15 cellular contexts compared by ENCODE assay signal in the genomic region with DNA sequence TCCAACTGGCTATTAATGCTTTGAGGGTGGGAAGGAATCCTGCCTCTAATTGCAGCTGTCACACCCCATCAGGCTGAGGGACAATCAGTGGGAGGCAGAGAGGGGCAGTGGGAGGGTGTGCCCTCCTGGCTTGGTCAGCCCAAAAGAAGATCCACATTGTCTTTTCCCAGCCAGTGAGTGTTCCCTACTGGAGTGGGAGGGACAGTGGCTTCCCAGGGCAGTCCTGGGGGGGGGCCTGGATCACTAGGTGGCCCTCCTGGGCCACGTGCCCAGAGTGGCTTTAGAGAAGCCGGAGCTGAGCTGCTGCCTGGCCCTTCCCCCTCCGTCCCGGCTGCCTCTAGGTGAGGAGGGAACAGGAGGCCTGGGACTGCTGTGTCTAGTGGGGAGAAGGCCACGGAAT. TPM values are rescaled to one million over a fixed set of nuclear protein-coding genes. Genes with fewer than 3 reads are reported as not detected.
DNase-seq lines count a peak whose midpoint lies in the region; ATAC-seq lines count a peak whose summit lies in the region.
"Had no signal": no experiment of that assay in that cellular context is flagged by ENCODE, and none has a peak within 500 bp of the region (broad histone marks: within the 10 kb centered on the region; RNA-seq: fewer than 3 reads in every experiment).

No MANE protein-coding gene starts in this region.

- peak overlapping the region; percentile 3 to 23 for H3K27ac Mint-ChIP-seq in activated naive CD4-positive, alpha-beta T cell treated with anti-CD3 and anti-CD28 coated beads, Interleukin-2, amount 50 U/mL, for 72 hours
- H3K27ac Mint-ChIP-seq: activated CD4-positive, alpha-beta memory T cell treated with anti-CD3 and anti-CD28 coated beads, Interleukin-2, amount 10 ng/mL, durations not matched to agents 7 days and 5 days; T-helper 2 cell treated with Interferon-gamma antibody and Interleukin-4, amounts not matched to agents 5 μg/mL and 100 μg/mL, for 36 hours had no signal

- H3K27me3 ChIP-seq in aorta (ENCODE audit: control insufficient read depth in 1 of 2, insufficient read depth in 2 of 2, low read length in 1 of 2) (no peaks in the 10 kb centered on the region), Karpas-422 (ENCODE audit: low read length) (no peaks in the 10 kb centered on the region)
- H3K27me3 ChIP-seq: brain microvascular endothelial cell, upper lobe of left lung had no signal

- H3K36me3 ChIP-seq in aorta (ENCODE audit: control insufficient read depth in 1 of 2, insufficient read depth in 2 of 2, low read length in 1 of 2): peaks cover 0 to 3% of the 10 kb centered on the region in 2 donors
- H3K36me3 ChIP-seq in Karpas-422 (ENCODE audit: insufficient read depth, low read length): no peaks in the 10 kb centered on the region
- H3K36me3 ChIP-seq: brain microvascular endothelial cell had no signal

- WGBS in aorta, 2 donors: 20 to 39% methylated on average over 3 to 5 of the region's 5 CpGs

- H3K27ac ChIP-seq in aorta (ENCODE audit: low read depth in 1 of 2, low read length in 2 of 2) (no peak overlapping the region), Karpas-422 (ENCODE audit: low read length) (no peak overlapping the region)
- H3K27ac ChIP-seq: brain microvascular endothelial cell, upper lobe of left lung had no signal

- intact Hi-C loops in Right ventricle myocardium inferior (cut with DNase I) (no loop called here), aorta (cut with DNase I) (no loop called here)

- H3K36me3 Mint-ChIP-seq in activated naive CD4-positive, alpha-beta T cell treated with anti-CD3 and anti-CD28 coated beads, Interleukin-2, amount 50 U/mL, for 72 hours: no peaks in the 10 kb centered on the region

- H3K9me3 Mint-ChIP-seq in activated naive CD4-positive, alpha-beta T cell treated with anti-CD3 and anti-CD28 coated beads, Interleukin-2, amount 50 U/mL, for 72 hours: no peaks in the 10 kb centered on the region
- H3K9me3 Mint-ChIP-seq: activated CD4-positive, alpha-beta memory T cell treated with anti-CD3 and anti-CD28 coated beads, Interleukin-2, amount 10 ng/mL, durations not matched to agents 7 days and 5 days; T-helper 2 cell treated with Interferon-gamma antibody and Interleukin-4, amounts not matched to agents 5 μg/mL and 100 μg/mL, for 36 hours had no signal

- no peak overlapping the region for H3K9ac ChIP-seq in Karpas-422 (ENCODE audit: low read length)

- H3K4me1 ChIP-seq in aorta (ENCODE audit: control insufficient read depth in 1 of 2, insufficient read depth in 2 of 2, low read length in 2 of 2) (no peaks in the 10 kb centered on the region), Karpas-422 (ENCODE audit: low read length) (peaks cover 13% of the 10 kb centered on the region)

- no peak overlapping the region for H2AFZ ChIP-seq in Karpas-422 (ENCODE audit: low read length)

- no peaks in the 10 kb centered on the region for H3K79me2 ChIP-seq in Karpas-422 (ENCODE audit: low read length)

- no peaks in the 10 kb centered on the region for H3K9me2 ChIP-seq in Karpas-422 (replicated peaks; ENCODE audit: insufficient read depth, low read length)

- DNase-seq in activated naive CD4-positive, alpha-beta T cell treated with anti-CD3 and anti-CD28 coated beads, Interleukin-2, amount 50 U/mL, for 72 hours (ENCODE audit: low spot score in 2 of 2): no peak
- no peak for DNase-seq in activated naive CD4-positive, alpha-beta T cell treated with Interleukin-2 at 50 U/mL for 16 hours
- DNase-seq in Right ventricle myocardium inferior (ENCODE audit: missing footprints) (peak; percentile 83), myocyte (ENCODE audit: low read depth) (peak; percentile 98), aorta (no peak), Karpas-422 (no peak)
- DNase-seq: ACHN; activated CD4-positive, alpha-beta memory T cell treated with anti-CD3 and anti-CD28 coated beads, Interleukin-2, amount 10 ng/mL, durations not matched to agents 7 days and 5 days; activated gamma-delta T cell treated with Interleukin-2 at 50 U/mL for 16 hours; brain microvascular endothelial cell; NCI-H1092 had no signal

- H3K9me3 ChIP-seq in aorta (ENCODE audit: control insufficient read depth, low read length): no peaks in the 10 kb centered on the region
- no peaks in the 10 kb centered on the region for H3K9me3 ChIP-seq in Karpas-422 (ENCODE audit: low read length)
- H3K9me3 ChIP-seq: upper lobe of left lung had no signal

- peaks cover 10% of the 10 kb centered on the region; the same call in 1 of the 2 replicates for H4K20me1 ChIP-seq in Karpas-422 (ENCODE audit: insufficient read depth, low read depth, low read length)

- H3K4me2 ChIP-seq in Karpas-422 (ENCODE audit: low read depth, low read length, poor library complexity, severe bottlenecking): no peak overlapping the region

- no peak for ATAC-seq in activated naive CD4-positive, alpha-beta T cell treated with anti-CD3 and anti-CD28 coated beads, Interleukin-2, amount 50 U/mL, for 72 hours
- ATAC-seq in Right ventricle myocardium inferior (peak; percentile 64), aorta (ENCODE audit: low FRiP score) (peak; percentile 34), GM21528 (IDR thresholded peaks at IDR 0.05; ENCODE audit: low FRiP score, unreplicated experiment) (no peak), GM21423 (IDR thresholded peaks at IDR 0.05; ENCODE audit: unreplicated experiment) (no peak)

- H3K4me3 ChIP-seq in aorta (ENCODE audit: low read length in 2 of 2) (no peak overlapping the region), Karpas-422 (ENCODE audit: low read length) (no peak overlapping the region)
- H3K4me3 ChIP-seq: upper lobe of left lung had no signal

RNA-seq across cellular contexts. Expression of a gene that starts 14.0 kb away (rescaled TPM):
- total RNA-seq in activated naive CD4-positive, alpha-beta T cell treated with anti-CD3 and anti-CD28 coated beads, Interleukin-2, amount 50 U/mL, for 72 hours: 1 to 10 TPM; 1.4 to 4.4 TPM
- total RNA-seq in Right ventricle myocardium inferior: 28.5 TPM
- total RNA-seq in myocyte: 31.9 and 50.6 TPM in 2 replicates
- 9.4 TPM for polyA plus RNA-seq in myocyte (2012)
- total RNA-seq in aorta: 10 to 100 TPM; 11.7 to 14.8 TPM
- 1 to 10 TPM in 1 of 2 donors, not detected in 1; 1.3 TPM for polyA plus RNA-seq in aorta
- 1.1 and 1.6 TPM in 2 replicates for total RNA-seq in Karpas-422 (2014; rRNA removed; shearing (Covaris generic); ENCODE audit: low replicate concordance)

RNA-seq across cellular contexts. Expression of a gene that starts 30.5 kb away (rescaled TPM):
- total RNA-seq in activated naive CD4-positive, alpha-beta T cell treated with anti-CD3 and anti-CD28 coated beads, Interleukin-2, amount 50 U/mL, for 72 hours: 10 to 100 TPM; 11.2 to 13.6 TPM
- 6.6 TPM for total RNA-seq in Right ventricle myocardium inferior
- total RNA-seq in myocyte: 22.4 and 27.0 TPM in 2 replicates
- polyA plus RNA-seq in myocyte (2012): 4.8 TPM
- total RNA-seq in aorta: 1 to 10 TPM; 7.9 to 8.8 TPM
- polyA plus RNA-seq in aorta: 1 to 10 TPM; 3.9 to 5.9 TPM
- total RNA-seq in Karpas-422 (2014; rRNA removed; shearing (Covaris generic); ENCODE audit: low replicate concordance): 20.6 and 33.3 TPM in 2 replicates

Comparison
In these comparisons a context has a peak if more than half of its experiments do, and no peak if none do; other contexts are left out.
1. ATAC-seq: peak in Right ventricle myocardium inferior (single experiment) and aorta (single experiment); none in activated naive CD4-positive, alpha-beta T cell treated with anti-CD3 and anti-CD28 coated beads, Interleukin-2, amount 50 U/mL, for 72 hours (0 of 2), GM21528 (single experiment) and GM21423 (single experiment).
2. DNase-seq: peak in Right ventricle myocardium inferior (single experiment) and myocyte (single experiment); none in activated naive CD4-positive, alpha-beta T cell treated with anti-CD3 and anti-CD28 coated beads, Interleukin-2, amount 50 U/mL, for 72 hours (0 of 2), activated naive CD4-positive, alpha-beta T cell treated with Interleukin-2 at 50 U/mL for 16 hours (single experiment), aorta (0 of 2) and Karpas-422 (single experiment).